In genomic region chr3:57227204-57227929, GRCh38 we compare ENCODE assay signal across 8 cellular contexts. TPM values are rescaled to one million over a fixed set of nuclear protein-coding genes. Genes with fewer than 3 reads are reported as not detected.
DNase-seq lines count a peak whose midpoint lies in the region; ATAC-seq, FAIRE-seq and TF ChIP-seq lines count a peak whose summit lies in the region.

APPL1 (plus strand) TSS chr3:57227729; CDS start chr3:57227884, 155 bp downstream.

- WGBS in upper lobe of left lung, 2 donors: 0 to 2% methylated on average over 8 to 44 of the region's 71 CpGs

- H3K36me3 Mint-ChIP-seq in T-helper 1 cell treated with Interleukin-12 subunit alpha and Interleukin-12 subunit beta and Interleukin-4 antibody, amounts not matched to agents 30 μg/mL and 1 μg/mL, for 36 hours (ENCODE audit: low read depth): peaks cover 2% of the 10 kb centered on the region

- no peak for TF ChIP-seq CTCF in upper lobe of left lung (IDR thresholded peaks at IDR 0.05)

- H3K27ac Mint-ChIP-seq in T-helper 1 cell treated with Interleukin-12 subunit alpha and Interleukin-12 subunit beta and Interleukin-4 antibody, amounts not matched to agents 30 μg/mL and 1 μg/mL, for 36 hours: peak within 1 kb of the TSS; percentile 84

- FAIRE-seq in GM12891 (lab: Jason Lieb, UNC): peak; percentile 96

- TF ChIP-seq EP300 in upper lobe of left lung (IDR thresholded peaks at IDR 0.05): peak in 1 of 4 donors; percentile 31

- DNase-seq in GM12891 (ENCODE audit: insufficient read length, low spot score): peak; percentile 91
- peak; percentile 85 for DNase-seq in NCI-H1092 (lab: John Stamatoyannopoulos, UW)
- peak; percentile 72 for DNase-seq in amniotic stem cell (lab: John Stamatoyannopoulos, UW)
- DNase-seq in left cardiac atrium: peak; percentile 94
- peak; percentile 97 for DNase-seq in posterior vena cava (ENCODE audit: low spot score)
- DNase-seq in upper lobe of left lung: peak; percentile 95 to 99

- no peaks in the 10 kb centered on the region for H3K9me3 Mint-ChIP-seq in T-helper 1 cell treated with Interleukin-12 subunit alpha and Interleukin-12 subunit beta and Interleukin-4 antibody, amounts not matched to agents 30 μg/mL and 1 μg/mL, for 36 hours

- no peaks in the 10 kb centered on the region for H3K36me3 ChIP-seq in upper lobe of left lung

- peak within 1 kb of the TSS; percentile 93 for H3K4me3 Mint-ChIP-seq in T-helper 1 cell treated with Interleukin-12 subunit alpha and Interleukin-12 subunit beta and Interleukin-4 antibody, amounts not matched to agents 30 μg/mL and 1 μg/mL, for 36 hours

- ATAC-seq in HG02610 (IDR thresholded peaks at IDR 0.05; ENCODE audit: unreplicated experiment): peak; percentile 88
- peak; percentile 98 to 99 for ATAC-seq in left cardiac atrium
- peak; percentile 98 to 99 for ATAC-seq in upper lobe of left lung (ENCODE audit: low FRiP score in 2 of 2)

- TF ChIP-seq POLR2A in GM12891 (IDR thresholded peaks at IDR 0.05; ENCODE audit: low read depth, low read length) (peak; percentile 75), upper lobe of left lung (IDR thresholded peaks at IDR 0.05) (peak in 3 of 4 donors; percentile 54 to 94 (median 71))

- peaks cover 23% of the 10 kb centered on the region for H3K4me1 Mint-ChIP-seq in T-helper 1 cell treated with Interleukin-12 subunit alpha and Interleukin-12 subunit beta and Interleukin-4 antibody, amounts not matched to agents 30 μg/mL and 1 μg/mL, for 36 hours (ENCODE audit: low read depth)

- no peaks in the 10 kb centered on the region for H3K27me3 Mint-ChIP-seq in T-helper 1 cell treated with Interleukin-12 subunit alpha and Interleukin-12 subunit beta and Interleukin-4 antibody, amounts not matched to agents 30 μg/mL and 1 μg/mL, for 36 hours (ENCODE audit: low read depth)

- H3K27ac ChIP-seq in upper lobe of left lung: peak within 1 kb of the TSS; percentile 86 to 92 (median 90)

- H3K4me1 ChIP-seq in upper lobe of left lung: peaks cover 21 to 36% (median 23%) of the 10 kb centered on the region in 4 donors

- no peaks in the 10 kb centered on the region for H3K27me3 ChIP-seq in upper lobe of left lung

- H3K9me3 ChIP-seq in upper lobe of left lung: no peaks in the 10 kb centered on the region

- H3K4me3 ChIP-seq in upper lobe of left lung: peak within 1 kb of the TSS; percentile 74 to 99 (median 88)

- intact Hi-C loops in left cardiac atrium (cut with DNase I): loop anchor here in 1 of 2 donors (5.0 to 10.0 kb wide), 2 partner anchors 65 to 233 kb away; no protein-coding TSS in a partner anchor
- intact Hi-C loops in posterior vena cava (cut with DNase I): loop anchor here in 1 of 2 donors (10.0 kb wide), 3 partner anchors 53 to 223 kb away; no protein-coding TSS in a partner anchor

TF ChIP-seq in GM12891, 5 proteins besides CTCF, POLR2A, EP300 and RAD21:
- TF ChIP-seq TAF1 (IDR thresholded peaks at IDR 0.05; ENCODE audit: low read depth, low read length): peak; percentile 3; the same call in 1 of the 2 replicates
- TF ChIP-seq POU2F2 (IDR thresholded peaks at IDR 0.05; ENCODE audit: low read depth, low read length): no peak
- peak; percentile 75 for TF ChIP-seq POLR2AphosphoS5 (IDR thresholded peaks at IDR 0.05; ENCODE audit: low read depth, low read length)
- TF ChIP-seq SPI1 (IDR thresholded peaks at IDR 0.05; ENCODE audit: low read depth, low read length): no peak

RNA-seq across cellular contexts. Expression of gene APPL1, which starts in this region (rescaled TPM):
- 21.5 TPM for polyA plus RNA-seq in GM12891 (2012; ENCODE audit: low read depth, missing spikeins)
- total RNA-seq in left cardiac atrium (10 to 100 TPM; 33.5 to 38.1 TPM), posterior vena cava (10 to 100 TPM; 43.5 to 50.6 TPM), upper lobe of left lung (10 to 100 TPM; 18.2 to 53.9 (median 35.3) TPM)

Comparison
In these comparisons a context has a peak if more than half of its experiments do, and no peak if none do; other contexts are left out.
1. Peak in every context shown above with its lines: DNase-seq, ATAC-seq, H3K4me3 ChIP-seq and H3K27ac ChIP-seq.